Comparison of ENCODE assay signal across 23 cellular contexts in the genomic region with DNA sequence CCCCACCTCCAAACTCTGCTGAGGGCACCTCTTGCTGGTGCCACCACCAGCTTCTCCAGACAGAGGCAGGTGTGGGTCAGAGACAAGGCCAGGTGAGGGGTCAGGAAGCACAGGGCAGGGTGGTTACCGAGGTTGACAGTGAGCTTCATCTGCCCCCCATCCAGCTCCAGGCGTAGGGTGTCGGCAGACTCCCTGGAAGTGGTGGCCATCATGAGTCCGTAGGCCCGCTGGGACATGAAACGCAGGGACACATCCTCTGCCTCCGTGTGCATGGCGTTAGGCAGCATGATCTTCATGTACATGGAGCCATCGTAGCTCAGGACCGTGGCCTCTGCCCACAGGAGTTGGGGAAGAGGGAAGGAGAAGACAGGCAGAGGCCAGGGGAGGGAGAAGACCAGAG.
DNase-seq lines count a peak whose midpoint lies in the region; ATAC-seq, FAIRE-seq and TF ChIP-seq lines count a peak whose summit lies in the region.
"Had no signal": no experiment of that assay in that cellular context is flagged by ENCODE, and none has a peak within 500 bp of the region (broad histone marks: within the 10 kb centered on the region; RNA-seq: fewer than 3 reads in every experiment).

No MANE protein-coding gene starts in this region.

- H3K9me3 ChIP-seq in BLaER1 treated with 17β-estradiol and CSF1 and Interleukin-3, amounts not matched to agents 10 nM and 100 nM (replicated peaks in 1 of 11): no peaks in the 10 kb centered on the region
- H3K9me3 ChIP-seq in kidney (ENCODE audit: control insufficient read depth in 1 of 2, low read length in 2 of 2) (no peaks in the 10 kb centered on the region), gastrocnemius medialis (no peaks in the 10 kb centered on the region)
- H3K9me3 ChIP-seq: SJCRH30 had no signal

- H3K27ac Mint-ChIP-seq in activated T-helper 1 cell treated with anti-CD3 and anti-CD28 coated beads, Interleukin-12 subunit alpha, Interleukin-12 subunit beta, Interleukin-2, Interleukin-4 antibody, amounts not matched to agents 30 ng/mL and 10 ng/mL and 1 ng/mL, durations not matched to agents 14 hours and 24 hours and 36 hours: peak overlapping the region; percentile 48
- peak overlapping the region; percentile 6 for H3K27ac Mint-ChIP-seq in stimulated activated naive B cell treated with anti-CD40 and anti-IgM and Interleukin-4, amounts not matched to agents 10 μg/mL and 1 μg/mL and 100 μg/mL, for 72 hours
- H3K27ac Mint-ChIP-seq: CD4-positive, CD25-positive, alpha-beta regulatory T cell; memory B cell; natural killer cell; T-helper 1 cell treated with Interleukin-12 subunit alpha and Interleukin-12 subunit beta and Interleukin-4 antibody, amounts not matched to agents 30 μg/mL and 1 μg/mL, for 36 hours had no signal

- H3K4me1 Mint-ChIP-seq in activated T-helper 1 cell treated with anti-CD3 and anti-CD28 coated beads, Interleukin-12 subunit alpha, Interleukin-12 subunit beta, Interleukin-2, Interleukin-4 antibody, amounts not matched to agents 30 ng/mL and 10 ng/mL and 1 ng/mL, durations not matched to agents 14 hours and 24 hours and 36 hours (ENCODE audit: low read depth): no peaks in the 10 kb centered on the region
- H3K4me1 Mint-ChIP-seq in stimulated activated naive B cell treated with anti-CD40 and anti-IgM and Interleukin-4, amounts not matched to agents 10 μg/mL and 1 μg/mL and 100 μg/mL, for 72 hours: peaks cover 8 to 22% of the 10 kb centered on the region in 2 donors
- H3K4me1 Mint-ChIP-seq: natural killer cell had no signal

- peak overlapping the region in 9 of 11 experiments; percentile 55 to 83 (median 75); a peak in 17 of 22 replicates for H3K27ac ChIP-seq in BLaER1 treated with 17β-estradiol and CSF1 and Interleukin-3, amounts not matched to agents 10 nM and 100 nM
- no peak overlapping the region for H3K27ac ChIP-seq in kidney (ENCODE audit: low read depth in 2 of 2, low read length in 2 of 2)
- peak overlapping the region in 2 of 4 donors; percentile 41 to 42 for H3K27ac ChIP-seq in gastrocnemius medialis
- H3K27ac ChIP-seq: SJCRH30 had no signal

- no peak overlapping the region for H3K4me3 Mint-ChIP-seq in activated T-helper 1 cell treated with anti-CD3 and anti-CD28 coated beads, Interleukin-12 subunit alpha, Interleukin-12 subunit beta, Interleukin-2, Interleukin-4 antibody, amounts not matched to agents 30 ng/mL and 10 ng/mL and 1 ng/mL, durations not matched to agents 14 hours and 24 hours and 36 hours
- no peak overlapping the region for H3K4me3 Mint-ChIP-seq in stimulated activated naive B cell treated with anti-CD40 and anti-IgM and Interleukin-4, amounts not matched to agents 10 μg/mL and 1 μg/mL and 100 μg/mL, for 72 hours
- H3K4me3 Mint-ChIP-seq: CD4-positive, CD25-positive, alpha-beta regulatory T cell; memory B cell; natural killer cell; T-helper 1 cell treated with Interleukin-12 subunit alpha and Interleukin-12 subunit beta and Interleukin-4 antibody, amounts not matched to agents 30 μg/mL and 1 μg/mL, for 36 hours had no signal

- H3K36me3 Mint-ChIP-seq in activated T-helper 1 cell treated with anti-CD3 and anti-CD28 coated beads, Interleukin-12 subunit alpha, Interleukin-12 subunit beta, Interleukin-2, Interleukin-4 antibody, amounts not matched to agents 30 ng/mL and 10 ng/mL and 1 ng/mL, durations not matched to agents 14 hours and 24 hours and 36 hours (ENCODE audit: low read depth): no peaks in the 10 kb centered on the region
- no peaks in the 10 kb centered on the region for H3K36me3 Mint-ChIP-seq in stimulated activated naive B cell treated with anti-CD40 and anti-IgM and Interleukin-4, amounts not matched to agents 10 μg/mL and 1 μg/mL and 100 μg/mL, for 72 hours
- H3K36me3 Mint-ChIP-seq: CD4-positive, CD25-positive, alpha-beta regulatory T cell; memory B cell; natural killer cell had no signal

- no peaks in the 10 kb centered on the region; a peak in 1 of 22 replicates for H4K20me1 ChIP-seq in BLaER1 treated with 17β-estradiol and CSF1 and Interleukin-3, amounts not matched to agents 10 nM and 100 nM

- DNase-seq in activated T-helper 1 cell treated with anti-CD3 and anti-CD28 coated beads, Interleukin-12 subunit alpha, Interleukin-12 subunit beta, Interleukin-2, Interleukin-4 antibody, amounts not matched to agents 30 ng/mL and 10 ng/mL and 1 ng/mL, durations not matched to agents 14 hours and 24 hours and 36 hours (ENCODE audit: low spot score): no peak
- DNase-seq in kidney: peak; percentile 62
- no peak for DNase-seq in stimulated activated naive B cell treated with anti-CD40 and anti-IgM and Interleukin-4, amounts not matched to agents 10 μg/mL and 1 μg/mL and 100 μg/mL, for 72 hours
- DNase-seq in HUDEP-2 (lab: John Stamatoyannopoulos, UW; ENCODE audit: unreplicated experiment in 76 of 76): no peak
- DNase-seq in epidermal melanocyte (ENCODE audit: insufficient read length, low spot score): no peak
- DNase-seq in gastrocnemius medialis: no peak
- DNase-seq: activated CD4-positive, alpha-beta T cell treated with anti-CD3 and anti-CD28 coated beads, Interleukin-2, amount 50 U/mL, for 1 hour; activated CD8-positive, alpha-beta memory T cell treated with anti-CD3 and anti-CD28 coated beads, Interleukin-2, amount 50 U/mL, for 48 hours; activated gamma-delta T cell; CD4-positive, CD25-positive, alpha-beta regulatory T cell; DMS153; GF-D8; kidney glomerular epithelial cell; natural killer cell; NCI-H187 treated with DMSO at 0.1 percent for 48 hours; NCI-H2227 treated with DMSO at 0.1 percent for 48 hours; small intestine; stimulated activated CD4-positive, alpha-beta T cell treated with anti-CD3 and anti-CD28 coated beads, Interleukin-4, amount 100 ng/mL, for 1 hour had no signal

- H3K9ac ChIP-seq in BLaER1 treated with 17β-estradiol and CSF1 and Interleukin-3, amounts not matched to agents 10 nM and 100 nM: peak overlapping the region in 9 of 11 experiments; percentile 50 to 74 (median 71); a peak in 17 of 22 replicates
- no peak overlapping the region for H3K9ac ChIP-seq in kidney (ENCODE audit: low read length in 2 of 2)

- no peak for TF ChIP-seq CTCF in kidney (IDR thresholded peaks at IDR 0.05; ENCODE audit: borderline replicate concordance, extremely low read depth, insufficient read depth)
- TF ChIP-seq CTCF in gastrocnemius medialis (IDR thresholded peaks at IDR 0.05 in 4 of 5, conservative IDR thresholded peaks at IDR 0.05 in 1 of 5): no peak

- H3K36me3 ChIP-seq in BLaER1 treated with 17β-estradiol and CSF1 and Interleukin-3, amounts not matched to agents 10 nM and 100 nM: no peaks in the 10 kb centered on the region
- H3K36me3 ChIP-seq in kidney (ENCODE audit: control insufficient read depth in 1 of 2, insufficient read depth in 2 of 2, low read length in 2 of 2): no peaks in the 10 kb centered on the region
- H3K36me3 ChIP-seq in gastrocnemius medialis: no peaks in the 10 kb centered on the region
- H3K36me3 ChIP-seq: SJCRH30 had no signal

- peak overlapping the region in 5 of 10 experiments; percentile 9 to 52 (median 48); a peak in 5 of 20 replicates for H3K4me3 ChIP-seq in BLaER1 treated with 17β-estradiol and CSF1 and Interleukin-3, amounts not matched to agents 10 nM and 100 nM
- H3K4me3 ChIP-seq in kidney (ENCODE audit: low read length in 2 of 2): no peak overlapping the region
- no peak overlapping the region for H3K4me3 ChIP-seq in gastrocnemius medialis
- H3K4me3 ChIP-seq: SJCRH30 had no signal

- intact Hi-C loops in activated T-helper 1 cell treated with anti-CD3 and anti-CD28 coated beads, Interleukin-12 subunit alpha, Interleukin-12 subunit beta, Interleukin-2, Interleukin-4 antibody, amounts not matched to agents 30 ng/mL and 10 ng/mL and 1 ng/mL, durations not matched to agents 14 hours and 24 hours and 36 hours (cut with micrococcal nuclease): no loop called here
- intact Hi-C loops in kidney (cut with DNase I): no loop called here
- intact Hi-C loops in gastrocnemius medialis (cut with DNase I; ENCODE audit: low total_unique reads): no loop called here

- no peak for FAIRE-seq in kidney (lab: Jason Lieb, UNC)
- FAIRE-seq: small intestine had no signal

- in situ Hi-C loops in gastrocnemius medialis (cut with MboI; ENCODE audit: low sequenced_read_pairs in 4 of 4): no loop called here

- peaks cover 1% of the 10 kb centered on the region for H3K27me3 Mint-ChIP-seq in activated T-helper 1 cell treated with anti-CD3 and anti-CD28 coated beads, Interleukin-12 subunit alpha, Interleukin-12 subunit beta, Interleukin-2, Interleukin-4 antibody, amounts not matched to agents 30 ng/mL and 10 ng/mL and 1 ng/mL, durations not matched to agents 14 hours and 24 hours and 36 hours (ENCODE audit: insufficient read depth)
- peaks cover 17 to 20% of the 10 kb centered on the region in 2 donors for H3K27me3 Mint-ChIP-seq in stimulated activated naive B cell treated with anti-CD40 and anti-IgM and Interleukin-4, amounts not matched to agents 10 μg/mL and 1 μg/mL and 100 μg/mL, for 72 hours

- no peaks in the 10 kb centered on the region for H3K27me3 ChIP-seq in BLaER1 treated with 17β-estradiol and CSF1 and Interleukin-3, amounts not matched to agents 10 nM and 100 nM
- no peaks in the 10 kb centered on the region for H3K27me3 ChIP-seq in gastrocnemius medialis
- H3K27me3 ChIP-seq: SJCRH30 had no signal

- no peak for ATAC-seq in stimulated activated naive B cell treated with anti-CD40 and anti-IgM and Interleukin-4, amounts not matched to agents 10 μg/mL and 1 μg/mL and 100 μg/mL, for 72 hours (replicated peaks)
- ATAC-seq in GM19397 (IDR thresholded peaks at IDR 0.05; ENCODE audit: unreplicated experiment) (no peak), gastrocnemius medialis (no peak)
- ATAC-seq: natural killer cell had no signal

- TF ChIP-seq POLR2A in gastrocnemius medialis (IDR thresholded peaks at IDR 0.05): no peak

- peak overlapping the region; percentile 69 to 100 (median 91) for H3K4me2 ChIP-seq in BLaER1 treated with 17β-estradiol and CSF1 and Interleukin-3, amounts not matched to agents 10 nM and 100 nM

- H3K4me1 ChIP-seq in BLaER1 treated with 17β-estradiol and CSF1 and Interleukin-3, amounts not matched to agents 10 nM and 100 nM: peaks cover 60 to 84% (median 68%) of the 10 kb centered on the region in 10 experiments
- H3K4me1 ChIP-seq in kidney (ENCODE audit: control insufficient read depth in 1 of 2, insufficient read depth in 1 of 2, low read depth in 1 of 2, low read length in 2 of 2): peaks cover 0 to 3% of the 10 kb centered on the region in 2 donors
- peaks cover 0 to 8% of the 10 kb centered on the region in 2 donors for H3K4me1 ChIP-seq in gastrocnemius medialis
- H3K4me1 ChIP-seq: SJCRH30 had no signal

- H3K9me3 Mint-ChIP-seq in activated T-helper 1 cell treated with anti-CD3 and anti-CD28 coated beads, Interleukin-12 subunit alpha, Interleukin-12 subunit beta, Interleukin-2, Interleukin-4 antibody, amounts not matched to agents 30 ng/mL and 10 ng/mL and 1 ng/mL, durations not matched to agents 14 hours and 24 hours and 36 hours: no peaks in the 10 kb centered on the region
- H3K9me3 Mint-ChIP-seq in stimulated activated naive B cell treated with anti-CD40 and anti-IgM and Interleukin-4, amounts not matched to agents 10 μg/mL and 1 μg/mL and 100 μg/mL, for 72 hours: no peaks in the 10 kb centered on the region
- H3K9me3 Mint-ChIP-seq: CD4-positive, CD25-positive, alpha-beta regulatory T cell; memory B cell; natural killer cell; T-helper 1 cell treated with Interleukin-12 subunit alpha and Interleukin-12 subunit beta and Interleukin-4 antibody, amounts not matched to agents 30 μg/mL and 1 μg/mL, for 36 hours had no signal

Comparison
In these comparisons a context has a peak if more than half of its experiments do, and no peak if none do; other contexts are left out.
1. H3K27ac ChIP-seq: peak in BLaER1 treated with 17β-estradiol and CSF1 and Interleukin-3, amounts not matched to agents 10 nM and 100 nM (9 of 11); none in kidney (0 of 2).
2. H3K9ac ChIP-seq: peak in BLaER1 treated with 17β-estradiol and CSF1 and Interleukin-3, amounts not matched to agents 10 nM and 100 nM (9 of 11); none in kidney (0 of 2).